In the genomic region with DNA sequence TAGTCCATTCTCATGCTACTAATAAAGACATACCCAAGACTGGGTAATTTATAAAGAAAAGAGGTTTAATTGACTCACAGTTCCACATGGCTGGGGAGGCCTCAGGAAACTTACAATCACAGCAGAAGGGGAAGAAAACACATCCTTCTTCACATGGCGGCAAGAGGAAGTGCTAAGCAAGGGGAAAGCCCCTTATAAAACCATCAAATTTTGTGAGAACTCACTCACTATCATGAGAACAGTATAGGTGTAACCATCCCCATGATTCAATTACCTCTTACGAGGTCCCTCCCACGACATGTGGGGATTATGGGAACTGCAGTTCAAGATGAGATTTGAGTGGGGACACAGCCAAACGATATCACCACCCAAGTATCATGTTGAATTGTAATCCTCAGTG, we compare ENCODE assay signal across 9 cellular contexts. TPM values are rescaled to one million over a fixed set of nuclear protein-coding genes. Genes with fewer than 3 reads are reported as not detected.
DNase-seq lines count a peak whose midpoint lies in the region; ATAC-seq, FAIRE-seq and TF ChIP-seq lines count a peak whose summit lies in the region.
"Not testable (repeated sequence)": the region's sequence is repeated elsewhere in the genome, so short reads cannot be mapped to it uniquely, and the experiment has no call there.
"Had no signal": no experiment of that assay in that cellular context is flagged by ENCODE, and none has a peak within 500 bp of the region (broad histone marks: within the 10 kb centered on the region; RNA-seq: fewer than 3 reads in every experiment).

No MANE protein-coding gene starts in this region.

- H3K27ac Mint-ChIP-seq in activated T-helper 17 cell treated with anti-CD3 and anti-CD28 coated beads, Interleukin-2, amount 50 U/mL, for 72 hours; effector memory CD8-positive, alpha-beta T cell: not testable (repeated sequence)
- peak overlapping the region in 4 of 6 donors; percentile 15 to 83 (median 51) for H3K27ac Mint-ChIP-seq in naive B cell

- FAIRE-seq in GM12891 (lab: Jason Lieb, UNC): not testable (repeated sequence)

- H3K4me3 Mint-ChIP-seq in activated T-helper 17 cell treated with anti-CD3 and anti-CD28 coated beads, Interleukin-2, amount 50 U/mL, for 72 hours; effector memory CD8-positive, alpha-beta T cell: not testable (repeated sequence)
- peak overlapping the region in 1 of 8 donors; percentile 18 for H3K4me3 Mint-ChIP-seq in naive B cell

- not testable (repeated sequence) for H3K36me3 Mint-ChIP-seq in activated T-helper 17 cell treated with anti-CD3 and anti-CD28 coated beads, Interleukin-2, amount 50 U/mL, for 72 hours (ENCODE audit: low read depth); effector memory CD8-positive, alpha-beta T cell (ENCODE audit: insufficient read depth)
- H3K36me3 Mint-ChIP-seq in naive B cell: peaks cover 0 to 17% of the 10 kb centered on the region in 2 donors

- not testable (repeated sequence) for TF ChIP-seq POLR2A in GM12891 (IDR thresholded peaks at IDR 0.05; ENCODE audit: low read depth, low read length)

- H3K27me3 Mint-ChIP-seq in activated T-helper 17 cell treated with anti-CD3 and anti-CD28 coated beads, Interleukin-2, amount 50 U/mL, for 72 hours: peaks cover 21% of the 10 kb centered on the region
- peaks cover 0 to 13% of the 10 kb centered on the region in 2 donors for H3K27me3 Mint-ChIP-seq in effector memory CD8-positive, alpha-beta T cell
- peaks cover 0 to 26% (median 12%) of the 10 kb centered on the region in 3 donors for H3K27me3 Mint-ChIP-seq in naive B cell

- ATAC-seq in activated T-helper 17 cell treated with anti-CD3 and anti-CD28 coated beads, Interleukin-2, amount 50 U/mL, for 72 hours (replicated peaks): peak; percentile 52
- ATAC-seq in effector memory CD8-positive, alpha-beta T cell (replicated peaks): peak; percentile 31
- peak; percentile 88 to 93 for ATAC-seq in naive B cell (ENCODE audit: low read depth in 2 of 2)

- H3K4me1 Mint-ChIP-seq in activated T-helper 17 cell treated with anti-CD3 and anti-CD28 coated beads, Interleukin-2, amount 50 U/mL, for 72 hours: not testable (repeated sequence)
- peaks cover 8 to 16% of the 10 kb centered on the region in 2 donors for H3K4me1 Mint-ChIP-seq in effector memory CD8-positive, alpha-beta T cell (ENCODE audit: low read depth in 2 of 2)
- peaks cover 0 to 11% (median 0%) of the 10 kb centered on the region in 3 donors for H3K4me1 Mint-ChIP-seq in naive B cell

- H3K9me3 Mint-ChIP-seq in activated T-helper 17 cell treated with anti-CD3 and anti-CD28 coated beads, Interleukin-2, amount 50 U/mL, for 72 hours; effector memory CD8-positive, alpha-beta T cell: not testable (repeated sequence)
- H3K9me3 Mint-ChIP-seq in naive B cell: peaks cover 9 to 26% (median 16%) of the 10 kb centered on the region in 7 donors

- peak; percentile 36 for DNase-seq in CD1c-positive myeloid dendritic cell (ENCODE audit: extremely low spot score)
- not testable (repeated sequence) for DNase-seq in GM12891 (ENCODE audit: insufficient read length, low spot score); effector memory CD8-positive, alpha-beta T cell
- peak; percentile 28 for DNase-seq in NAMALWA (ENCODE audit: low spot score)
- DNase-seq in naive B cell: peak; percentile 24
- peak; percentile 13 for DNase-seq in ureter (ENCODE audit: low spot score)

TF ChIP-seq in GM12891, 5 proteins besides CTCF, POLR2A, EP300 and RAD21:
- TF ChIP-seq SPI1 (IDR thresholded peaks at IDR 0.05; ENCODE audit: low read depth, low read length): peak; percentile 54

RNA-seq across cellular contexts. Expression of gene FOXO6, which starts 52.7 kb away (rescaled TPM):
- polyA plus RNA-seq in GM12891 (2012; ENCODE audit: low read depth, missing spikeins): 0.19 TPM
- total RNA-seq in activated T-helper 17 cell treated with anti-CD3 and anti-CD28 coated beads, Interleukin-2, amount 50 U/mL, for 72 hours: under 1 TPM; 0.11 to 0.26 TPM
- under 1 TPM in 1 of 6 donors, not detected in 5; 0.21 TPM for polyA plus RNA-seq in naive B cell (ENCODE audit: low read depth in 6 of 6)
- 8.6 TPM for total RNA-seq in ureter
- total RNA-seq: CD4-positive, alpha-beta memory T cell; IMR-90 had no signal
- polyA plus RNA-seq: CD4-positive, alpha-beta memory T cell; IMR-90 had no signal

Comparison
In these comparisons a context has a peak if more than half of its experiments do, and no peak if none do; other contexts are left out.
1. ATAC-seq: peak in every context shown above with its lines; median percentile 90 in naive B cell; 52 in activated T-helper 17 cell treated with anti-CD3 and anti-CD28 coated beads, Interleukin-2, amount 50 U/mL, for 72 hours; 31 in effector memory CD8-positive, alpha-beta T cell.